Comparison of ENCODE assay signal across 12 cellular contexts in genomic region chr20:9220874-9221547, GRCh38.
A peak's percentile ranks its signal among the peaks of the same experiment; 100 is the strongest.
DNase-seq lines count a peak whose midpoint lies in the region; FAIRE-seq and TF ChIP-seq lines count a peak whose summit lies in the region.
"Had no signal": no experiment of that assay in that cellular context is flagged by ENCODE, and none has a peak within 500 bp of the region (broad histone marks: within the 10 kb centered on the region; RNA-seq: fewer than 3 reads in every experiment).

No MANE protein-coding gene starts in this region.

- H2BK5ac ChIP-seq in H1 (ENCODE audit: low read depth, low read length) = 0 out of 2 replicates have a peak overlapping the region, but pooled peaks have one; percentile 7
- no peak overlapping the region for H2BK5ac ChIP-seq in mesendoderm (ENCODE audit: low read length)

- H2BK12ac ChIP-seq in H1 (ENCODE audit: low read depth, low read length) = no peak overlapping the region

- WGBS in H1 (ENCODE audit: extremely low coverage in 1 of 2, insufficient coverage in 1 of 2, insufficient read length in 1 of 2, insufficient replicate concordance in 2 of 2, low coverage in 1 of 2, low lambda C conversion rate in 2 of 2, missing lambda C conversion rate in 1 of 2), 2 experiments = 86% methylated on average over 6 of the region's 6 CpGs; no CpG with 5 or more reads in 1 of the 2 experiments
- no CpG with 5 or more reads among the region's 6 CpGs for WGBS in mesendoderm (ENCODE audit: extremely low coverage, insufficient coverage, low lambda C conversion rate)

- 0 out of 4 replicates have a peak overlapping the region, but pooled peaks of 1 of the 2 experiments have one; percentile 18 for H3K4me2 ChIP-seq in H1 (ENCODE audit: insufficient read depth in 1 of 2, low read depth in 2 of 2, low read length in 2 of 2)
- no peak overlapping the region for H3K4me2 ChIP-seq in mesendoderm (ENCODE audit: low read length)

- no peak for TF ChIP-seq EP300 in H1 (IDR thresholded peaks at IDR 0.05; ENCODE audit: borderline replicate concordance in 1 of 2, low read depth in 2 of 2, low read length in 2 of 2)

- H3K23ac ChIP-seq in H1 (ENCODE audit: insufficient read length) = no peak overlapping the region
- H3K23ac ChIP-seq in mesendoderm (ENCODE audit: low read length) = no peak overlapping the region

- DNase-seq in AG08396 (ENCODE audit: low spot score) (peak; percentile 12), H1 (ENCODE audit: low read depth in 1 of 2, low spot score in 2 of 2) (no peak), mesendoderm (peak; percentile 47), NCI-H1048 (lab: John Stamatoyannopoulos, UW) (no peak), SKM-1 (lab: John Stamatoyannopoulos, UW; ENCODE audit: unreplicated experiment) (no peak), HEK293T (ENCODE audit: extremely low spot score) (no peak), erythroblast (lab: John Stamatoyannopoulos, UW) (no peak)
- DNase-seq: NCI-H1092, T-helper 9 cell had no signal

- 0 out of 2 replicates have a peak overlapping the region, but pooled peaks have one; percentile 3 for H2AK5ac ChIP-seq in H1 (ENCODE audit: low read depth, low read length)
- no peak overlapping the region for H2AK5ac ChIP-seq in mesendoderm (ENCODE audit: low read length)

- H4K8ac ChIP-seq in H1 (ENCODE audit: extremely low read depth, insufficient read depth, low read length) (no peak overlapping the region), mesendoderm (ENCODE audit: low read depth, low read length) (no peak overlapping the region)

- H3K4ac ChIP-seq in H1 (replicated peaks; ENCODE audit: insufficient read length, low read depth, low read length) (no peak overlapping the region), mesendoderm (ENCODE audit: low read depth, low read length) (no peak overlapping the region)

- no peak for FAIRE-seq in H1 (lab: Jason Lieb, UNC)
- FAIRE-seq: GM18507 had no signal

- H3K56ac ChIP-seq in H1 (replicated peaks; ENCODE audit: insufficient read length, low read depth, low read length) (no peak overlapping the region), mesendoderm (ENCODE audit: low read length) (no peak overlapping the region)

- TF ChIP-seq CTCF in H1 (IDR thresholded peaks at IDR 0.05; ENCODE audit: control extremely low read depth in 1 of 3, insufficient read depth in 1 of 3, low read depth in 1 of 3, low read length in 3 of 3) = no peak

- no peak overlapping the region for H4K91ac ChIP-seq in H1 (replicated peaks; ENCODE audit: insufficient read length, low read length)

- H3K27me3 ChIP-seq in HUES6 (ENCODE audit: control insufficient read depth, insufficient read depth, low read length) (no peaks in the 10 kb centered on the region), H1 (replicated peaks in 1 of 4; ENCODE audit: control insufficient read depth in 3 of 4, extremely low read depth in 1 of 4, insufficient read depth in 3 of 4, low read length in 3 of 4) (no peaks in the 10 kb centered on the region), mesendoderm (ENCODE audit: insufficient read depth, low read length, poor library complexity) (no peaks in the 10 kb centered on the region)
- H3K27me3 ChIP-seq: gastroesophageal sphincter had no signal

- 0 out of 2 replicates have a peak overlapping the region, but pooled peaks have one; percentile 6 for H3K27ac ChIP-seq in HUES6 (ENCODE audit: low read depth, low read length)
- H3K27ac ChIP-seq in H1 (ENCODE audit: low read depth, low read length) = 0 out of 2 replicates have a peak overlapping the region, but pooled peaks have one; percentile 3
- H3K27ac ChIP-seq in mesendoderm (ENCODE audit: low read depth, low read length) = no peak overlapping the region

- H3K18ac ChIP-seq in H1 (ENCODE audit: extremely low read depth, low read length) (no peak overlapping the region), mesendoderm (ENCODE audit: low read length) (no peak overlapping the region)

- H3K4me1 ChIP-seq in HUES6 (ENCODE audit: control insufficient read depth, insufficient read depth, low read length) = peaks cover 17% of the 10 kb centered on the region
- peaks cover 3 to 7% (median 7%) of the 10 kb centered on the region in 4 experiments; a peak in 6 of 7 replicates for H3K4me1 ChIP-seq in H1 (replicated peaks in 1 of 4; ENCODE audit: control insufficient read depth in 3 of 4, insufficient read depth in 4 of 4, low read length in 3 of 4)
- H3K4me1 ChIP-seq in mesendoderm (ENCODE audit: control insufficient read depth, low read depth, low read length) = peaks cover 8% of the 10 kb centered on the region

- no peak overlapping the region for H3K14ac ChIP-seq in H1 (ENCODE audit: insufficient read length)

- POLR2A ChIA-PET in H1 (lab: Charles Lee; ENCODE audit: partially characterized antibody) (no interaction called here), HEK293T (lab: Yijun Ruan, JAX) (no interaction called here)

- H2AFZ ChIP-seq in H1 (ENCODE audit: low read length) = no peak overlapping the region

- no peaks in the 10 kb centered on the region for H3K9me3 ChIP-seq in HUES6 (ENCODE audit: control insufficient read depth, insufficient read depth, low read depth, low read length)
- H3K9me3 ChIP-seq in H1 (ENCODE audit: insufficient read depth in 2 of 2, low read depth in 1 of 2, low read length in 1 of 2) = no peaks in the 10 kb centered on the region
- H3K9me3 ChIP-seq: gastroesophageal sphincter had no signal

- peaks cover 0 to 1% of the 10 kb centered on the region in 2 experiments for H4K20me1 ChIP-seq in H1 (replicated peaks in 1 of 2; ENCODE audit: control insufficient read depth in 1 of 2, insufficient read depth in 2 of 2, low read length in 2 of 2)

- TF ChIP-seq POLR2A in H1 (IDR thresholded peaks at IDR 0.05; ENCODE audit: control extremely low read depth in 1 of 2, low read depth in 2 of 2, low read length in 2 of 2) (no peak), erythroblast (IDR thresholded peaks at IDR 0.05; ENCODE audit: low read length) (no peak)

- H4K5ac ChIP-seq in H1 (ENCODE audit: insufficient read length, low read depth, low read length) = no peak overlapping the region
- no peak overlapping the region for H4K5ac ChIP-seq in mesendoderm (ENCODE audit: low read length)

- H3K79me1 ChIP-seq in H1 (ENCODE audit: low read depth, low read length) (no peaks in the 10 kb centered on the region), mesendoderm (ENCODE audit: low read length) (no peaks in the 10 kb centered on the region)

- H2BK15ac ChIP-seq in H1 (ENCODE audit: low read length) (no peak overlapping the region), mesendoderm (replicated peaks; ENCODE audit: low read depth) (no peak overlapping the region)

- H3K79me2 ChIP-seq in H1 (ENCODE audit: control insufficient read depth in 1 of 2, insufficient read depth in 2 of 2, low read length in 2 of 2) (no peaks in the 10 kb centered on the region), mesendoderm (ENCODE audit: control insufficient read depth, insufficient read depth, low read length) (no peaks in the 10 kb centered on the region)

- H3K4me3 ChIP-seq in HUES6 (ENCODE audit: low read depth, low read length) = no peak overlapping the region
- H3K4me3 ChIP-seq in H1 (ENCODE audit: extremely low read depth in 1 of 4, insufficient read depth in 2 of 4, low read depth in 3 of 4, low read length in 4 of 4) = no peak overlapping the region
- H3K4me3 ChIP-seq in mesendoderm (ENCODE audit: low read length) = no peak overlapping the region
- H3K4me3 ChIP-seq: gastroesophageal sphincter had no signal

- TF ChIP-seq RAD21 in H1 (IDR thresholded peaks at IDR 0.05 in 1 of 2, conservative IDR thresholded peaks at IDR 0.05 in 1 of 2; ENCODE audit: low read depth in 2 of 2, low read length in 2 of 2) = no peak

- H3K36me3 ChIP-seq in HUES6 (ENCODE audit: control insufficient read depth, insufficient read depth, low read length) (no peaks in the 10 kb centered on the region), H1 (ENCODE audit: control insufficient read depth in 2 of 4, insufficient read depth in 4 of 4, low read length in 3 of 4) (no peaks in the 10 kb centered on the region), mesendoderm (ENCODE audit: control insufficient read depth, insufficient read depth, low read length) (no peaks in the 10 kb centered on the region)
- H3K36me3 ChIP-seq: gastroesophageal sphincter had no signal

- CTCF ChIA-PET in H1 (lab: Charles Lee; ENCODE audit: partially characterized antibody) = interaction anchor here (0.7 to 1.5 kb wide), 6 partner anchors 8 to 227 kb away, joined by 3 to 8 read pairs (median 4); no protein-coding TSS in a partner anchor
- CTCF ChIA-PET in HEK293T (lab: Yijun Ruan, JAX) = no interaction called here

- no peak overlapping the region for H2BK120ac ChIP-seq in H1 (replicated peaks; ENCODE audit: low read depth, low read length)
- no peak overlapping the region for H2BK120ac ChIP-seq in mesendoderm (ENCODE audit: low read depth, low read length)

- H3K9ac ChIP-seq in HUES6 (ENCODE audit: low read length) = no peak overlapping the region
- no peak overlapping the region for H3K9ac ChIP-seq in H1 (replicated peaks in 1 of 4; ENCODE audit: extremely low read depth in 1 of 4, low read depth in 3 of 4, low read length in 3 of 4)
- H3K9ac ChIP-seq in mesendoderm (ENCODE audit: low read length) = no peak overlapping the region

- H2BK20ac ChIP-seq in H1 (ENCODE audit: low read length) = no peak overlapping the region

- H3K23me2 ChIP-seq in H1 (ENCODE audit: low read depth, low read length) = no peaks in the 10 kb centered on the region

TF ChIP-seq in H1, 55 proteins besides CTCF, POLR2A, EP300 and RAD21:
- TF ChIP-seq TBP (IDR thresholded peaks at IDR 0.05; ENCODE audit: low read depth, low read length) = no peak
- no peak for TF ChIP-seq SP4 (IDR thresholded peaks at IDR 0.05; ENCODE audit: low read length)

TF ChIP-seq in HEK293T, 16 proteins besides CTCF, POLR2A, EP300 and RAD21 (continues in another document):
- TF ChIP-seq L3MBTL2 (conservative IDR thresholded peaks at IDR 0.05) = no peak
- TF ChIP-seq ELF4 (IDR thresholded peaks at IDR 0.05) = no peak
- no peak for TF ChIP-seq ARNT (IDR thresholded peaks at IDR 0.05)
- no peak for TF ChIP-seq NFRKB (IDR thresholded peaks at IDR 0.05)
- no peak for TF ChIP-seq HDGF (IDR thresholded peaks at IDR 0.05; ENCODE audit: borderline replicate concordance)
- no peak for TF ChIP-seq SP1 (IDR thresholded peaks at IDR 0.05)
- no peak for TF ChIP-seq TARDBP (IDR thresholded peaks at IDR 0.05)
- no peak for TF ChIP-seq PKNOX1 (IDR thresholded peaks at IDR 0.05)
- no peak for TF ChIP-seq SUZ12 (IDR thresholded peaks at IDR 0.05)
- no peak for TF ChIP-seq FOXK2 (IDR thresholded peaks at IDR 0.05)
- no peak for TF ChIP-seq ZNF384 (IDR thresholded peaks at IDR 0.05)
- no peak for TF ChIP-seq CTBP1 (IDR thresholded peaks at IDR 0.05; ENCODE audit: borderline replicate concordance)

Comparison
In these comparisons a context has a peak if more than half of its experiments do, and no peak if none do; other contexts are left out.
1. DNase-seq: peak in AG08396 (single experiment) and mesendoderm (single experiment); none in H1 (0 of 2), NCI-H1048 (single experiment), SKM-1 (single experiment), HEK293T (single experiment) and erythroblast (0 of 2).